In genomic region chr19:4760285-4760650, GRCh38 we compare ENCODE assay signal across 8 cellular contexts. TPM values are rescaled to one million over a fixed set of nuclear protein-coding genes. Genes with fewer than 3 reads are reported as not detected.
DNase-seq lines count a peak whose midpoint lies in the region; ATAC-seq, FAIRE-seq and TF ChIP-seq lines count a peak whose summit lies in the region.

No MANE protein-coding gene starts in this region.

- H3K9me3 Mint-ChIP-seq in IgD-negative memory B cell (peaks cover 0 to 3% (median 0%) of the 10 kb centered on the region in 3 donors), chondrocyte (ENCODE audit: low read depth) (peaks cover 5% of the 10 kb centered on the region)
- peaks cover 0 to 2% (median 0%) of the 10 kb centered on the region in 9 donors for H3K9me3 Mint-ChIP-seq in naive thymus-derived CD8-positive, alpha-beta T cell

- H3K9ac ChIP-seq in BLaER1, result no peak overlapping the region

- peak overlapping the region; percentile 47 for H3K4me3 ChIP-seq in BLaER1
- H3K4me3 ChIP-seq in small intestine (ENCODE audit: low read depth in 1 of 2, low read length in 2 of 2), result peak overlapping the region in 1 of 2 donors; percentile 2

- H3K4me3 Mint-ChIP-seq in IgD-negative memory B cell (peak overlapping the region in 3 of 4 donors; percentile 43 to 70 (median 59)), chondrocyte (ENCODE audit: unreplicated experiment) (peak overlapping the region; percentile 50)
- peak overlapping the region in 8 of 10 donors; percentile 8 to 65 (median 50) for H3K4me3 Mint-ChIP-seq in naive thymus-derived CD8-positive, alpha-beta T cell

- H3K4me2 ChIP-seq in BLaER1, result peak overlapping the region; percentile 81

- H3K4me1 Mint-ChIP-seq in IgD-negative memory B cell (peaks cover 0 to 9% (median 6%) of the 10 kb centered on the region in 3 donors), chondrocyte (ENCODE audit: low read depth) (peaks cover 10% of the 10 kb centered on the region)
- H3K4me1 Mint-ChIP-seq in naive thymus-derived CD8-positive, alpha-beta T cell, result peaks cover 0 to 10% (median 6%) of the 10 kb centered on the region in 4 donors

- POLR2A ChIA-PET in naive thymus-derived CD8-positive, alpha-beta T cell (lab: Charles Lee), result no interaction called here

- H3K4me1 ChIP-seq in BLaER1 (peaks cover 15% of the 10 kb centered on the region), small intestine (ENCODE audit: control insufficient read depth in 2 of 2, insufficient read depth in 1 of 2, low read depth in 1 of 2, low read length in 1 of 2) (peaks cover 0 to 4% of the 10 kb centered on the region in 2 donors)

- FAIRE-seq in small intestine (lab: Jason Lieb, UNC), result no peak

- no peak overlapping the region for H3K27ac ChIP-seq in BLaER1
- no peak overlapping the region for H3K27ac ChIP-seq in small intestine (ENCODE audit: low read depth in 1 of 2, low read length in 1 of 2)

- in situ Hi-C loops in GM13977 (cut with MboI; ENCODE audit: low pct_unique_long_range_greater_than_20kb, low sequenced_read_pairs, unreplicated experiment), result no loop called here

- TF ChIP-seq CTCF in chondrocyte (IDR thresholded peaks at IDR 0.05), result no peak
- TF ChIP-seq CTCF in GM13977 (IDR thresholded peaks at IDR 0.05; ENCODE audit: extremely low read depth, insufficient read depth, missing control alignments), result no peak

- H3K36me3 Mint-ChIP-seq in IgD-negative memory B cell (no peaks in the 10 kb centered on the region), chondrocyte (ENCODE audit: low read depth) (peaks cover 1% of the 10 kb centered on the region)
- H3K36me3 Mint-ChIP-seq in naive thymus-derived CD8-positive, alpha-beta T cell, result peaks cover 0 to 4% (median 0%) of the 10 kb centered on the region in 3 donors

- H3K27ac Mint-ChIP-seq in IgD-negative memory B cell (peak overlapping the region in 1 of 3 donors; percentile 86), chondrocyte (ENCODE audit: unreplicated experiment) (no peak overlapping the region)
- peak overlapping the region in 2 of 10 donors; percentile 40 to 86 for H3K27ac Mint-ChIP-seq in naive thymus-derived CD8-positive, alpha-beta T cell

- WGBS in small intestine, 3 donors, result 14 to 37% (median 22%) methylated on average over 10 of the region's 10 CpGs

- H3K9me3 ChIP-seq in BLaER1, result peaks cover 7% of the 10 kb centered on the region; the same call in 1 of the 2 replicates
- no peaks in the 10 kb centered on the region for H3K9me3 ChIP-seq in small intestine (ENCODE audit: control insufficient read depth, low read depth)

- H3K27me3 Mint-ChIP-seq in IgD-negative memory B cell (peaks cover 30% of the 10 kb centered on the region), chondrocyte (ENCODE audit: low read depth) (peaks cover 26% of the 10 kb centered on the region)
- H3K27me3 Mint-ChIP-seq in naive thymus-derived CD8-positive, alpha-beta T cell, result peaks cover 22 to 83% (median 40%) of the 10 kb centered on the region in 5 donors

- DNase-seq in chondrocyte (ENCODE audit: low spot score) (no peak), small intestine (no peak), GM13977 (ENCODE audit: low spot score) (no peak), NCI-H1105 (lab: John Stamatoyannopoulos, UW) (no peak)
- no peak for DNase-seq in naive thymus-derived CD8-positive, alpha-beta T cell

- no peaks in the 10 kb centered on the region for H3K36me3 ChIP-seq in BLaER1
- no peaks in the 10 kb centered on the region for H3K36me3 ChIP-seq in small intestine (ENCODE audit: control insufficient read depth in 2 of 2, insufficient read depth in 2 of 2, low read length in 2 of 2)

- H3K27me3 ChIP-seq in BLaER1, result no peaks in the 10 kb centered on the region
- H3K27me3 ChIP-seq in small intestine (ENCODE audit: control insufficient read depth in 2 of 2, insufficient read depth in 2 of 2, low read length in 2 of 2), result peaks cover 0 to 4% of the 10 kb centered on the region in 2 donors

- H4K20me1 ChIP-seq in BLaER1, result no peaks in the 10 kb centered on the region; the same call in 1 of the 2 replicates

- no peak for ATAC-seq in naive thymus-derived CD8-positive, alpha-beta T cell
- no peak for ATAC-seq in HG02938 (IDR thresholded peaks at IDR 0.05; ENCODE audit: unreplicated experiment)

RNA-seq across cellular contexts. Expression of gene FEM1A, which starts 31.3 kb away (rescaled TPM):
- 4.1 TPM for polyA plus RNA-seq in IgD-negative memory B cell
- total RNA-seq in chondrocyte, result 11.1 to 12.3 TPM (median 11.4 TPM) in 3 replicates
- total RNA-seq in naive thymus-derived CD8-positive, alpha-beta T cell, result 10 to 100 TPM; 15.1 to 15.2 TPM
- polyA plus RNA-seq in naive thymus-derived CD8-positive, alpha-beta T cell, result 1 to 10 TPM; 1.7 to 3.6 (median 2.5) TPM
- polyA plus RNA-seq in small intestine, result 1 to 10 TPM; 3.0 to 6.0 (median 3.4) TPM

RNA-seq across cellular contexts. Expression of gene DPP9, which starts 36.6 kb away (rescaled TPM):
- polyA plus RNA-seq in IgD-negative memory B cell (40.5 TPM), small intestine (10 to 100 TPM; 42.0 to 59.5 (median 44.6) TPM)
- 31.5 to 41.5 TPM (median 38.7 TPM) in 3 replicates for total RNA-seq in chondrocyte
- total RNA-seq in naive thymus-derived CD8-positive, alpha-beta T cell, result 10 to 100 TPM; 82.3 to 86.6 TPM
- polyA plus RNA-seq in naive thymus-derived CD8-positive, alpha-beta T cell, result 10 to 100 TPM; 16.1 to 30.6 (median 21.9) TPM
